8 cellular contexts compared by ENCODE assay signal in genomic region chr1:244451539-244451950, GRCh38. TPM values are rescaled to one million over a fixed set of nuclear protein-coding genes. Genes with fewer than 3 reads are reported as not detected.
DNase-seq lines count a peak whose midpoint lies in the region; ATAC-seq and TF ChIP-seq lines count a peak whose summit lies in the region.

ADSS2 (minus strand) TSS chr1:244451909; CDS start chr1:244451817, 92 bp downstream.

- no peaks in the 10 kb centered on the region for H3K9me2 ChIP-seq in HCT116 (ENCODE audit: insufficient read depth)

- H3K4me2 ChIP-seq in HCT116 (ENCODE audit: low read length): peak within 1 kb of the TSS; percentile 86

- H3K9ac ChIP-seq in HCT116 (ENCODE audit: low read length): peak within 1 kb of the TSS; percentile 95

- H3K27ac ChIP-seq in HCT116 (ENCODE audit: low read depth, low read length) (peak within 1 kb of the TSS; percentile 93), adrenal gland (peak within 1 kb of the TSS; percentile 95 to 98 (median 96)), left lung (peak within 1 kb of the TSS; percentile 96 to 97), suprapubic skin (peak within 1 kb of the TSS; percentile 96)

- H3K4me1 ChIP-seq in HCT116 (ENCODE audit: control insufficient read depth in 1 of 2, insufficient read depth in 2 of 2, low read length in 2 of 2): peaks cover 4 to 17% of the 10 kb centered on the region in 2 experiments; a peak in 3 of 4 replicates
- peaks cover 0 to 44% of the 10 kb centered on the region in 2 donors for H3K4me1 ChIP-seq in adrenal gland (replicated peaks in 1 of 2)
- H3K4me1 ChIP-seq in left lung: peaks cover 6 to 49% of the 10 kb centered on the region in 2 donors
- H3K4me1 ChIP-seq in suprapubic skin: peaks cover 31% of the 10 kb centered on the region

- WGBS in adrenal gland, 4 donors: 0 to 10% (median 3%) methylated on average over 2 to 45 of the region's 45 CpGs
- WGBS in suprapubic skin: no CpG with 5 or more reads among the region's 45 CpGs

- no peak for TF ChIP-seq CTCF in AG04449 (IDR thresholded peaks at IDR 0.05; ENCODE audit: insufficient read depth, low read length, missing control alignments)
- no peak for TF ChIP-seq CTCF in HCT116 (IDR thresholded peaks at IDR 0.05 in 2 of 3, conservative IDR thresholded peaks at IDR 0.05 in 1 of 3; ENCODE audit: borderline replicate concordance in 1 of 3, insufficient read depth in 1 of 3, low read depth in 2 of 3, low read length in 2 of 3)
- TF ChIP-seq CTCF in adrenal gland (IDR thresholded peaks at IDR 0.05): no peak
- no peak for TF ChIP-seq CTCF in left lung (IDR thresholded peaks at IDR 0.05)
- TF ChIP-seq CTCF in suprapubic skin (IDR thresholded peaks at IDR 0.05): no peak

- peaks cover 3 to 17% of the 10 kb centered on the region in 2 experiments; a peak in 2 of 4 replicates for H3K36me3 ChIP-seq in HCT116 (ENCODE audit: control insufficient read depth in 1 of 2, insufficient read depth in 2 of 2, low read length in 2 of 2)
- H3K36me3 ChIP-seq in adrenal gland (replicated peaks in 1 of 2): no peaks in the 10 kb centered on the region
- H3K36me3 ChIP-seq in left lung: no peaks in the 10 kb centered on the region
- no peaks in the 10 kb centered on the region for H3K36me3 ChIP-seq in suprapubic skin

- no peak for DNase-seq in AG04449 (ENCODE audit: low read depth, low spot score)
- no peak for DNase-seq in HCT116 (ENCODE audit: low read depth, low spot score)
- DNase-seq in adrenal gland: no peak
- no peak for DNase-seq in left lung
- DNase-seq in suprapubic skin (ENCODE audit: low spot score in 2 of 2): no peak
- no peak for DNase-seq in NCI-H2171 treated with DMSO at 0.1 percent for 48 hours (lab: John Stamatoyannopoulos, UW)
- no peak for DNase-seq in NCI-H1417 treated with DMSO at 0.1 percent for 48 hours (lab: John Stamatoyannopoulos, UW)
- DNase-seq in posterior cingulate gyrus: no peak

- no peaks in the 10 kb centered on the region for H3K9me3 ChIP-seq in HCT116 (ENCODE audit: control insufficient read depth in 1 of 2, insufficient read depth in 1 of 2, low read depth in 1 of 2, low read length in 2 of 2)
- no peaks in the 10 kb centered on the region for H3K9me3 ChIP-seq in adrenal gland (replicated peaks in 1 of 3)
- no peaks in the 10 kb centered on the region for H3K9me3 ChIP-seq in left lung
- H3K9me3 ChIP-seq in suprapubic skin: no peaks in the 10 kb centered on the region

- BruUV-seq in HCT116 (replicated peaks; lab: Mats Ljungman, UMichigan): no TSS peak

- POLR2A ChIA-PET in AG04449 (lab: Yijun Ruan, JAX) (interaction anchor here (0.9 to 1.2 kb wide), 3 partner anchors 9 to 100 kb away, joined by 3 to 6 read pairs (median 3); no protein-coding TSS in a partner anchor), HCT116 (lab: Charles Lee) (no interaction called here)

- RAD21 ChIA-PET in HCT116 (lab: Charles Lee; ENCODE audit: low non-redundant PET in 1 of 2, low total read pairs in 2 of 2, uncharacterized antibody in 2 of 2, unreplicated experiment in 2 of 2): no interaction called here

- ATAC-seq in HCT116 (peak; percentile 34; the same call in 1 of the 2 replicates), left lung (no peak)

- CTCF ChIA-PET in AG04449 (lab: Yijun Ruan, JAX) (no interaction called here), HCT116 (lab: Charles Lee) (no interaction called here)

- H2AFZ ChIP-seq in HCT116 (ENCODE audit: low read depth, low read length, poor library complexity, severe bottlenecking): peak within 1 kb of the TSS; percentile 87

- H3K79me2 ChIP-seq in HCT116 (ENCODE audit: insufficient read depth, low read length): peaks cover 51% of the 10 kb centered on the region

- TF ChIP-seq EP300 in suprapubic skin (IDR thresholded peaks at IDR 0.05): no peak

- intact Hi-C loops in HCT116 (cut with micrococcal nuclease) (loop anchor here (10.0 kb wide), 1 partner anchor 343 kb away; no protein-coding TSS in a partner anchor), adrenal gland (cut with DNase I) (loop anchor here in 1 of 2 donors (5.0 kb wide), 1 partner anchor 129 kb away; no protein-coding TSS in a partner anchor), left lung (cut with DNase I) (no loop called here), posterior cingulate gyrus (cut with DNase I) (loop anchor here (10.0 kb wide), 1 partner anchor 203 kb away; the partner anchor contains the start of gene DESI2)

- H3K27me3 ChIP-seq in HCT116 (ENCODE audit: insufficient read depth, low read length) (no peaks in the 10 kb centered on the region), adrenal gland (no peaks in the 10 kb centered on the region), left lung (no peaks in the 10 kb centered on the region), suprapubic skin (no peaks in the 10 kb centered on the region)

- TF ChIP-seq POLR2A in HCT116 (IDR thresholded peaks at IDR 0.05; ENCODE audit: borderline replicate concordance, extremely low read depth, insufficient read depth, insufficient read length) (peak; percentile 47), adrenal gland (IDR thresholded peaks at IDR 0.05) (peak; percentile 88), suprapubic skin (IDR thresholded peaks at IDR 0.05) (peak; percentile 65 to 84)

- no peak for TF ChIP-seq RAD21 in HCT116 (IDR thresholded peaks at IDR 0.05; ENCODE audit: low read depth)

- H3K4me3 ChIP-seq in AG04449 (ENCODE audit: low read depth, low read length) (peak within 1 kb of the TSS; percentile 94), HCT116 (replicated peaks in 1 of 2; ENCODE audit: low read depth in 1 of 2, low read length in 2 of 2) (peak within 1 kb of the TSS; percentile 92), adrenal gland (peak within 1 kb of the TSS; percentile 51 to 92 (median 89)), left lung (peak within 1 kb of the TSS; percentile 75 to 94), suprapubic skin (peak within 1 kb of the TSS; percentile 88)

- H4K20me1 ChIP-seq in HCT116 (ENCODE audit: insufficient read depth): no peaks in the 10 kb centered on the region; the same call in 1 of the 2 replicates

TF ChIP-seq in HCT116, 20 proteins besides CTCF, POLR2A, EP300 and RAD21 (continues in another document):
- TF ChIP-seq EGR1 (IDR thresholded peaks at IDR 0.05; ENCODE audit: low read depth): peak; percentile 75; the same call in 1 of the 2 replicates
- TF ChIP-seq ZFX (IDR thresholded peaks at IDR 0.05): peak; percentile 61; the same call in 1 of the 2 replicates
- no peak for TF ChIP-seq EZH2 (IDR thresholded peaks at IDR 0.05)
- TF ChIP-seq ZNF274 (IDR thresholded peaks at IDR 0.05; ENCODE audit: low read depth, low read length): no peak
- TF ChIP-seq JUND (IDR thresholded peaks at IDR 0.05): no peak
- no peak for TF ChIP-seq YY1 (IDR thresholded peaks at IDR 0.05; ENCODE audit: extremely low read depth, insufficient replicate concordance, low read depth, low read length)
- TF ChIP-seq ZBTB33 (IDR thresholded peaks at IDR 0.05; ENCODE audit: extremely low read depth, insufficient replicate concordance, low read length): no peak
- peak; percentile 75; the same call in 1 of the 2 replicates for TF ChIP-seq SIN3A (IDR thresholded peaks at IDR 0.05; ENCODE audit: low read depth)
- peak; percentile 84 for TF ChIP-seq POLR2AphosphoS5 (IDR thresholded peaks at IDR 0.05; ENCODE audit: low read depth, low read length)
- TF ChIP-seq EZH2phosphoT487 (IDR thresholded peaks at IDR 0.05; ENCODE audit: borderline replicate concordance): no peak
- TF ChIP-seq TCF7L2 (IDR thresholded peaks at IDR 0.05; ENCODE audit: borderline replicate concordance, extremely low read depth, insufficient read depth, insufficient read length): no peak
- no peak for TF ChIP-seq CEBPB (IDR thresholded peaks at IDR 0.05; ENCODE audit: low read depth)
- TF ChIP-seq ELF1 (IDR thresholded peaks at IDR 0.05; ENCODE audit: borderline replicate concordance, low read depth): no peak
- TF ChIP-seq MAX (IDR thresholded peaks at IDR 0.05): peak; percentile 77; the same call in 1 of the 2 replicates

RNA-seq across cellular contexts. Expression of gene ADSS2, which starts in this region (rescaled TPM):
- 46.2 TPM for total RNA-seq in HCT116 (2021; ENCODE audit: unreplicated experiment)
- 13.7 and 17.9 TPM in 2 replicates for polyA plus RNA-seq in HCT116 (2012)
- total RNA-seq in adrenal gland: 10 to 100 TPM; 14.3 to 35.5 (median 27.0) TPM
- polyA plus RNA-seq in adrenal gland: 10 to 100 TPM; 13.5 to 36.0 (median 15.7) TPM
- total RNA-seq in left lung: 10 to 100 TPM; 37.2 to 46.3 TPM
- total RNA-seq in suprapubic skin: 10 to 100 TPM; 39.8 to 65.3 (median 52.1) TPM

Comparison
In these comparisons a context has a peak if more than half of its experiments do, and no peak if none do; other contexts are left out.
1. intact Hi-C loops: an anchor here in HCT116 (10.0 kb wide) and posterior cingulate gyrus (10.0 kb wide); none called in left lung.